Comparison of ENCODE assay signal across 1 cellular context in the genomic region with DNA sequence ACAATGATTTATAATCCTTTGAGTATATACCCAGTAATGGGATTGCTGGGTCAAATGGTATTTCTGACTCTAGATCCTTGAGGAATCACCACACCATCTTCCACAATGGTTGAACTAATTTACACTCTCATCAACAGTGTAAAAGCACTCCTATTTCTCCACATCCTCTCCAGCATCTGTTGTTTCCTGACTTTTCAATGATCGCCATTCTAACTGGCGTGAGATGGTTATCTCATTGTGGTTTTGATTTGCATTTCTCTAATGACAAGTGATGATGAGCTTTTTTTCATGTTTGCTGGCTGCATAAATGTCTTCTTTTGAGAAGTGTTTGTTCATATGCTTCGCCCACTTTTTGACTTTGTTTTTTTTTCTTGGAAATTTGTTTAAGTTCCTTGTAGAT.
TF ChIP-seq lines count a peak whose summit lies in the region.

No MANE protein-coding gene starts in this region.

TF ChIP-seq in K562, 482 proteins besides CTCF, POLR2A, EP300 and RAD21:
- TF ChIP-seq, protein P1, sequence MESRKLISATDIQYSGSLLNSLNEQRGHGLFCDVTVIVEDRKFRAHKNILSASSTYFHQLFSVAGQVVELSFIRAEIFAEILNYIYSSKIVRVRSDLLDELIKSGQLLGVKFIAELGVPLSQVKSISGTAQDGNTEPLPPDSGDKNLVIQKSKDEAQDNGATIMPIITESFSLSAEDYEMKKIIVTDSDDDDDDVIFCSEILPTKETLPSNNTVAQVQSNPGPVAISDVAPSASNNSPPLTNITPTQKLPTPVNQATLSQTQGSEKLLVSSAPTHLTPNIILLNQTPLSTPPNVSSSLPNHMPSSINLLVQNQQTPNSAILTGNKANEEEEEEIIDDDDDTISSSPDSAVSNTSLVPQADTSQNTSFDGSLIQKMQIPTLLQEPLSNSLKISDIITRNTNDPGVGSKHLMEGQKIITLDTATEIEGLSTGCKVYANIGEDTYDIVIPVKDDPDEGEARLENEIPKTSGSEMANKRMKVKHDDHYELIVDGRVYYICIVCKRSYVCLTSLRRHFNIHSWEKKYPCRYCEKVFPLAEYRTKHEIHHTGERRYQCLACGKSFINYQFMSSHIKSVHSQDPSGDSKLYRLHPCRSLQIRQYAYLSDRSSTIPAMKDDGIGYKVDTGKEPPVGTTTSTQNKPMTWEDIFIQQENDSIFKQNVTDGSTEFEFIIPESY (CRISPR knock-in tag; IDR thresholded peaks at IDR 0.05): peak; percentile 93
